Comparison of ENCODE assay signal across 21 cellular contexts in the genomic region with DNA sequence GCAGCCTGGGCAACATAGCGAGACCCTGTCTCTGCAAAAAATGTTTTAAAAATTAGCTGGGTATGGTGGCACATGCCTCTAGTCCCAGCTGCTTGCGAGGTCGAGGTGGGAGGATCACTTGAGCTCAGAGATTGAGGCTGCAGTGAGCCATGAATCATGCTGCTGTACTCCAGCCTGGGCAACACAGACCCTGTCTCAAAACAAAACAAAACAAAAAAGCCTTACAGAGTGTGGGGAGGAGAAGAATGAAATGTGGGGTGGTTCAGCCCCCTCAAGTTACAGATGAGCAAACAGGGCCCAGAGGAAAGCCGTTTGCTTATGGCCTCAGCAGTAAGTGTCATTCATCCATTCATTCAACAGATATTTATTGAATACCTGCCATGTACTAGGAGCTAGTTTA. TPM values are rescaled to one million over a fixed set of nuclear protein-coding genes. Genes with fewer than 3 reads are reported as not detected.
DNase-seq lines count a peak whose midpoint lies in the region; ATAC-seq, FAIRE-seq and TF ChIP-seq lines count a peak whose summit lies in the region.
"Had no signal": no experiment of that assay in that cellular context is flagged by ENCODE, and none has a peak within 500 bp of the region (broad histone marks: within the 10 kb centered on the region; RNA-seq: fewer than 3 reads in every experiment).

No MANE protein-coding gene starts in this region.

- no peak for TF ChIP-seq POLR2A in thyroid gland (IDR thresholded peaks at IDR 0.05)

- peaks cover 47% of the 10 kb centered on the region for H3K36me3 Mint-ChIP-seq in T-helper 1 cell treated with Interleukin-12 subunit alpha and Interleukin-12 subunit beta and Interleukin-4 antibody, amounts not matched to agents 30 μg/mL and 1 μg/mL, for 36 hours (ENCODE audit: low read depth)
- H3K36me3 Mint-ChIP-seq in memory B cell = peaks cover 32% of the 10 kb centered on the region
- H3K36me3 Mint-ChIP-seq: type B pancreatic cell had no signal

- intact Hi-C loops in thyroid gland (cut with DNase I) = no loop called here

- FAIRE-seq in RCC 7860 (lab: Jason Lieb, UNC) = no peak
- FAIRE-seq: colon, islet of Langerhans had no signal

- no peaks in the 10 kb centered on the region for H3K4me1 ChIP-seq in thyroid gland
- H3K4me1 ChIP-seq in right atrium auricular region = peaks cover 0 to 7% of the 10 kb centered on the region in 2 donors

- H3K9me3 ChIP-seq in thyroid gland = no peaks in the 10 kb centered on the region
- no peaks in the 10 kb centered on the region for H3K9me3 ChIP-seq in right atrium auricular region
- H3K9me3 ChIP-seq: BLaER1 treated with 17β-estradiol and CSF1 and Interleukin-3, amounts not matched to agents 10 nM and 100 nM; SK-N-SH had no signal

- WGBS in thyroid gland, 2 donors = 87 to 88% methylated on average over 4 of the region's 4 CpGs

- no peak for ATAC-seq in memory B cell (ENCODE audit: low read depth)
- ATAC-seq: PC-3 had no signal

- peaks cover 34 to 40% of the 10 kb centered on the region in 2 donors for H3K36me3 ChIP-seq in thyroid gland
- H3K36me3 ChIP-seq in right atrium auricular region = no peaks in the 10 kb centered on the region

- H3K27ac ChIP-seq in thyroid gland (no peak overlapping the region), right atrium auricular region (no peak overlapping the region)
- H3K27ac ChIP-seq: BLaER1 treated with 17β-estradiol and CSF1 and Interleukin-3, amounts not matched to agents 10 nM and 100 nM had no signal

- H3K27me3 Mint-ChIP-seq in T-helper 1 cell treated with Interleukin-12 subunit alpha and Interleukin-12 subunit beta and Interleukin-4 antibody, amounts not matched to agents 30 μg/mL and 1 μg/mL, for 36 hours (ENCODE audit: low read depth) = no peaks in the 10 kb centered on the region
- H3K27me3 Mint-ChIP-seq in memory B cell = no peaks in the 10 kb centered on the region
- H3K27me3 Mint-ChIP-seq: type B pancreatic cell had no signal

- H3K4me3 ChIP-seq in cardiac fibroblast (replicated peaks in 1 of 2; ENCODE audit: low read depth in 2 of 2, low read length in 2 of 2) (no peak overlapping the region), thyroid gland (replicated peaks in 1 of 3) (no peak overlapping the region), right atrium auricular region (no peak overlapping the region)
- H3K4me3 ChIP-seq: BLaER1 treated with 17β-estradiol and CSF1 and Interleukin-3, amounts not matched to agents 10 nM and 100 nM had no signal

- peaks cover 11% of the 10 kb centered on the region for H3K4me1 Mint-ChIP-seq in T-helper 1 cell treated with Interleukin-12 subunit alpha and Interleukin-12 subunit beta and Interleukin-4 antibody, amounts not matched to agents 30 μg/mL and 1 μg/mL, for 36 hours (ENCODE audit: low read depth)
- H3K4me1 Mint-ChIP-seq in memory B cell = peaks cover 7% of the 10 kb centered on the region

- no peak overlapping the region for H3K4me3 Mint-ChIP-seq in T-helper 1 cell treated with Interleukin-12 subunit alpha and Interleukin-12 subunit beta and Interleukin-4 antibody, amounts not matched to agents 30 μg/mL and 1 μg/mL, for 36 hours
- no peak overlapping the region for H3K4me3 Mint-ChIP-seq in memory B cell
- H3K4me3 Mint-ChIP-seq: type B pancreatic cell had no signal

- H3K27me3 ChIP-seq in thyroid gland (no peaks in the 10 kb centered on the region), right atrium auricular region (no peaks in the 10 kb centered on the region)
- H3K27me3 ChIP-seq: BLaER1 treated with 17β-estradiol and CSF1 and Interleukin-3, amounts not matched to agents 10 nM and 100 nM had no signal

- no peak for TF ChIP-seq CTCF in cardiac fibroblast (IDR thresholded peaks at IDR 0.05; ENCODE audit: low read depth, low read length)
- TF ChIP-seq CTCF in thyroid gland (IDR thresholded peaks at IDR 0.05) = no peak
- no peak for TF ChIP-seq CTCF in right atrium auricular region (IDR thresholded peaks at IDR 0.05)

- peak overlapping the region; percentile 59 for H3K27ac Mint-ChIP-seq in T-helper 1 cell treated with Interleukin-12 subunit alpha and Interleukin-12 subunit beta and Interleukin-4 antibody, amounts not matched to agents 30 μg/mL and 1 μg/mL, for 36 hours
- peak overlapping the region; percentile 38 for H3K27ac Mint-ChIP-seq in memory B cell
- H3K27ac Mint-ChIP-seq: type B pancreatic cell had no signal

- DNase-seq in T-helper 1 cell = no peak
- peak; percentile 30 for DNase-seq in RCC 7860 (ENCODE audit: low spot score)
- DNase-seq in cardiac fibroblast (ENCODE audit: low read depth in 2 of 2) = peak; percentile 32 to 39
- no peak for DNase-seq in memory B cell (ENCODE audit: low spot score in 2 of 2)
- no peak for DNase-seq in NCI-H2171 treated with DMSO at 0.1 percent for 48 hours (lab: John Stamatoyannopoulos, UW)
- no peak for DNase-seq in thyroid gland
- DNase-seq in right atrium auricular region (ENCODE audit: low spot score) = no peak
- DNase-seq: 8988T; amniotic stem cell; DMS153; midbrain; NCI-H2029; NCI-H524 treated with DMSO at 0.1 percent for 48 hours; PC-3; SK-N-SH; stimulated activated CD4-positive, alpha-beta T cell treated with anti-CD3 and anti-CD28 coated beads, Interleukin-4, amount 100 ng/mL, for 4 hours had no signal

- no peaks in the 10 kb centered on the region for H3K9me3 Mint-ChIP-seq in T-helper 1 cell treated with Interleukin-12 subunit alpha and Interleukin-12 subunit beta and Interleukin-4 antibody, amounts not matched to agents 30 μg/mL and 1 μg/mL, for 36 hours
- no peaks in the 10 kb centered on the region for H3K9me3 Mint-ChIP-seq in memory B cell
- H3K9me3 Mint-ChIP-seq: type B pancreatic cell had no signal

RNA-seq across cellular contexts. Expression of gene RPS6KA1, which starts 40.7 kb away (rescaled TPM):
- 10 to 100 TPM; 55.8 to 98.6 (median 76.3) TPM for total RNA-seq in thyroid gland
- total RNA-seq in right atrium auricular region = 1 to 10 TPM; 1.8 to 6.9 TPM

Comparison
In these comparisons a context has a peak if more than half of its experiments do, and no peak if none do; other contexts are left out.
1. DNase-seq: peak in RCC 7860 (single experiment) and cardiac fibroblast (2 of 2); none in T-helper 1 cell (0 of 5), memory B cell (0 of 2), NCI-H2171 treated with DMSO at 0.1 percent for 48 hours (single experiment), thyroid gland (0 of 2) and right atrium auricular region (single experiment).
2. RNA of gene RPS6KA1, which starts 40.7 kb away (total RNA-seq): 55.8 to 98.6 TPM in thyroid gland; 1.8 to 6.9 TPM in right atrium auricular region; every median in the first group is over 4 times any median in the second.